18 cellular contexts compared by ENCODE assay signal in genomic region chr19:2582984-2583956, GRCh38.
DNase-seq lines count a peak whose midpoint lies in the region; ATAC-seq and TF ChIP-seq lines count a peak whose summit lies in the region.
"Had no signal": no experiment of that assay in that cellular context is flagged by ENCODE, and none has a peak within 500 bp of the region (broad histone marks: within the 10 kb centered on the region; RNA-seq: fewer than 3 reads in every experiment).

No MANE protein-coding gene starts in this region.

- peaks cover 6% of the 10 kb centered on the region for H3K27me3 Mint-ChIP-seq in activated CD8-positive, alpha-beta T cell treated with anti-CD3 and anti-CD28 coated beads for 36 hours
- peaks cover 7% of the 10 kb centered on the region for H3K27me3 Mint-ChIP-seq in activated CD8-positive, alpha-beta T cell treated with anti-CD3 and anti-CD28 coated beads, Interleukin-2, amount 10 ng/mL, durations not matched to agents 7 days and 5 days (ENCODE audit: low read depth)
- peaks cover 3% of the 10 kb centered on the region for H3K27me3 Mint-ChIP-seq in T-helper 17 cell

- no peak for TF ChIP-seq POLR2A in spleen (IDR thresholded peaks at IDR 0.05)

- no peaks in the 10 kb centered on the region for H4K20me1 ChIP-seq in OCI-LY7 (ENCODE audit: insufficient read depth, low read length)

- no peaks in the 10 kb centered on the region for H3K79me2 ChIP-seq in OCI-LY7 (ENCODE audit: insufficient read depth, low read depth, low read length)

- no peak for TF ChIP-seq CTCF in activated CD8-positive, alpha-beta T cell treated with anti-CD3 and anti-CD28 coated beads for 36 hours (IDR thresholded peaks at IDR 0.05)
- TF ChIP-seq CTCF in OCI-LY7 (conservative IDR thresholded peaks at IDR 0.05; ENCODE audit: low read length) (peak; percentile 23; the same call in 1 of the 2 replicates), spleen (IDR thresholded peaks at IDR 0.05 in 8 of 11, conservative IDR thresholded peaks at IDR 0.05 in 3 of 11) (no peak)

- intact Hi-C loops in activated CD8-positive, alpha-beta T cell treated with anti-CD3 and anti-CD28 coated beads for 36 hours (cut with micrococcal nuclease) = no loop called here
- intact Hi-C loops in OCI-LY7 (cut with micrococcal nuclease; ENCODE audit: unreplicated experiment) = no loop called here
- intact Hi-C loops in spleen (cut with DNase I; ENCODE audit: low total_unique reads) = loop anchor here (10.0 kb wide), 1 partner anchor 48 kb away; no protein-coding TSS in a partner anchor

- no peak for ATAC-seq in activated CD8-positive, alpha-beta T cell treated with anti-CD3 and anti-CD28 coated beads for 36 hours
- ATAC-seq in activated CD8-positive, alpha-beta T cell treated with anti-CD3 and anti-CD28 coated beads, Interleukin-2, amount 10 ng/mL, durations not matched to agents 7 days and 5 days = no peak
- no peak for ATAC-seq in HG03571 (IDR thresholded peaks at IDR 0.05; ENCODE audit: unreplicated experiment)
- no peak for ATAC-seq in T-helper 17 cell
- ATAC-seq: A549, PC-3 had no signal

- no peaks in the 10 kb centered on the region for H3K36me3 Mint-ChIP-seq in activated CD8-positive, alpha-beta T cell treated with anti-CD3 and anti-CD28 coated beads for 36 hours (ENCODE audit: low read depth)
- H3K36me3 Mint-ChIP-seq in activated CD8-positive, alpha-beta T cell treated with anti-CD3 and anti-CD28 coated beads, Interleukin-2, amount 10 ng/mL, durations not matched to agents 7 days and 5 days (ENCODE audit: low read depth) = peaks cover 3% of the 10 kb centered on the region
- no peaks in the 10 kb centered on the region for H3K36me3 Mint-ChIP-seq in T-helper 17 cell (ENCODE audit: low read depth)
- H3K36me3 Mint-ChIP-seq: CD4-positive, CD25-positive, alpha-beta regulatory T cell had no signal

- POLR2A ChIA-PET in activated CD8-positive, alpha-beta T cell treated with anti-CD3 and anti-CD28 coated beads for 36 hours (lab: Charles Lee) = no interaction called here
- POLR2A ChIA-PET in activated CD8-positive, alpha-beta T cell treated with anti-CD3 and anti-CD28 coated beads, Interleukin-2, amount 10 ng/mL, durations not matched to agents 7 days and 5 days (lab: Charles Lee) = no interaction called here
- POLR2A ChIA-PET in OCI-LY7 (lab: Charles Lee) = interaction anchor here (0.6 to 0.7 kb wide), 4 partner anchors 21 to 198 kb away, joined by 3 to 8 read pairs (median 4); no protein-coding TSS in a partner anchor

- H3K36me3 ChIP-seq in OCI-LY7 (ENCODE audit: insufficient read depth, low read length) (no peaks in the 10 kb centered on the region), spleen (peaks cover 0 to 13% (median 0%) of the 10 kb centered on the region in 6 donors)

- H3K4me1 Mint-ChIP-seq in activated CD8-positive, alpha-beta T cell treated with anti-CD3 and anti-CD28 coated beads for 36 hours (ENCODE audit: low read depth) = no peaks in the 10 kb centered on the region
- H3K4me1 Mint-ChIP-seq in activated CD8-positive, alpha-beta T cell treated with anti-CD3 and anti-CD28 coated beads, Interleukin-2, amount 10 ng/mL, durations not matched to agents 7 days and 5 days (ENCODE audit: low read depth) = peaks cover 10% of the 10 kb centered on the region
- H3K4me1 Mint-ChIP-seq in T-helper 17 cell = peaks cover 2% of the 10 kb centered on the region

- H3K27ac ChIP-seq in OCI-LY7 (ENCODE audit: low read depth, low read length, poor library complexity, severe bottlenecking) (no peak overlapping the region), spleen (no peak overlapping the region)
- H3K27ac ChIP-seq: A549 had no signal

- H3K9me3 Mint-ChIP-seq in activated CD8-positive, alpha-beta T cell treated with anti-CD3 and anti-CD28 coated beads for 36 hours = peaks cover 9% of the 10 kb centered on the region
- H3K9me3 Mint-ChIP-seq in activated CD8-positive, alpha-beta T cell treated with anti-CD3 and anti-CD28 coated beads, Interleukin-2, amount 10 ng/mL, durations not matched to agents 7 days and 5 days (ENCODE audit: insufficient read depth) = peaks cover 14% of the 10 kb centered on the region

- H3K4me3 ChIP-seq in OCI-LY7 (ENCODE audit: low read depth, low read length, poor library complexity, severe bottlenecking) (no peak overlapping the region), spleen (no peak overlapping the region)
- H3K4me3 ChIP-seq: A549 had no signal

- CTCF ChIA-PET in activated CD8-positive, alpha-beta T cell treated with anti-CD3 and anti-CD28 coated beads for 36 hours (lab: Charles Lee) = interaction anchor here (1.0 to 4.7 kb wide), 5 partner anchors 21 to 109 kb away, joined by 3 to 40 read pairs (median 6); partner anchors contain the start of gene GADD45B
- CTCF ChIA-PET in activated CD8-positive, alpha-beta T cell treated with anti-CD3 and anti-CD28 coated beads, Interleukin-2, amount 10 ng/mL, durations not matched to agents 7 days and 5 days (lab: Charles Lee) = interaction anchor here (1.1 kb wide), 1 partner anchor 107 kb away, joined by 3 read pairs; the partner anchor contains the start of gene GADD45B
- CTCF ChIA-PET in OCI-LY7 (lab: Charles Lee; ENCODE audit: unreplicated experiment) = no interaction called here

- no peak overlapping the region for H2AFZ ChIP-seq in OCI-LY7 (ENCODE audit: low read length)

- no TSS peak for BruUV-seq in OCI-LY7 (replicated peaks; lab: Mats Ljungman, UMichigan)

- H3K9me3 ChIP-seq in OCI-LY7 (ENCODE audit: low read length) (peaks cover 18% of the 10 kb centered on the region), spleen (peaks cover 0 to 27% (median 21%) of the 10 kb centered on the region in 8 donors), T-helper 17 cell (ENCODE audit: control insufficient read depth, low read length, poor library complexity, severe bottlenecking) (no peaks in the 10 kb centered on the region)

- H3K4me1 ChIP-seq in OCI-LY7 (ENCODE audit: insufficient read depth, low read length, poor library complexity, severe bottlenecking) (no peaks in the 10 kb centered on the region), spleen (peaks cover 13 to 53% (median 41%) of the 10 kb centered on the region in 6 donors)

- no peaks in the 10 kb centered on the region for H3K9me2 ChIP-seq in OCI-LY7 (ENCODE audit: insufficient read depth, low read length)

- H3K27ac Mint-ChIP-seq in activated CD8-positive, alpha-beta T cell treated with anti-CD3 and anti-CD28 coated beads for 36 hours = no peak overlapping the region
- H3K27ac Mint-ChIP-seq in activated CD8-positive, alpha-beta T cell treated with anti-CD3 and anti-CD28 coated beads, Interleukin-2, amount 10 ng/mL, durations not matched to agents 7 days and 5 days = no peak overlapping the region
- no peak overlapping the region for H3K27ac Mint-ChIP-seq in T-helper 17 cell
- H3K27ac Mint-ChIP-seq: CD4-positive, CD25-positive, alpha-beta regulatory T cell had no signal

- no peak overlapping the region for H3K4me3 Mint-ChIP-seq in activated CD8-positive, alpha-beta T cell treated with anti-CD3 and anti-CD28 coated beads for 36 hours
- H3K4me3 Mint-ChIP-seq in activated CD8-positive, alpha-beta T cell treated with anti-CD3 and anti-CD28 coated beads, Interleukin-2, amount 10 ng/mL, durations not matched to agents 7 days and 5 days = no peak overlapping the region
- H3K4me3 Mint-ChIP-seq in T-helper 17 cell = no peak overlapping the region
- H3K4me3 Mint-ChIP-seq: CD4-positive, CD25-positive, alpha-beta regulatory T cell had no signal

- WGBS in spleen, 5 donors = 83 to 95% (median 90%) methylated on average over 6 of the region's 6 CpGs

- H3K27me3 ChIP-seq in spleen (replicated peaks in 1 of 7) = peaks cover 0 to 12% (median 0%) of the 10 kb centered on the region in 7 donors

- DNase-seq in activated CD8-positive, alpha-beta T cell treated with anti-CD3 and anti-CD28 coated beads for 36 hours = peak; percentile 17
- DNase-seq in activated CD8-positive, alpha-beta T cell treated with anti-CD3 and anti-CD28 coated beads, Interleukin-2, amount 10 ng/mL, durations not matched to agents 7 days and 5 days = no peak
- DNase-seq in OCI-LY7 (ENCODE audit: low spot score) = peak; percentile 28
- DNase-seq in fibroblast of peridontal ligament (ENCODE audit: extremely low read depth) = peak; percentile 14
- DNase-seq in spleen = peak; percentile 47
- DNase-seq in NCI-H2081 (lab: John Stamatoyannopoulos, UW) = no peak
- DNase-seq in T-helper 17 cell = no peak
- DNase-seq: CD4-positive, CD25-positive, alpha-beta regulatory T cell; H7; KBM-7; NCI-H1048; NCI-H146; NCI-H2107; NCI-H69; NK-92 treated with Interleukin-12 subunit alpha and Interleukin-12 subunit beta, amount 100 ng/mL, for 24 hours; PC-3 had no signal

- H3K4me2 ChIP-seq in OCI-LY7 (ENCODE audit: low read length) = no peak overlapping the region
- H3K4me2 ChIP-seq: A549 had no signal

Comparison
In these comparisons a context has a peak if more than half of its experiments do, and no peak if none do; other contexts are left out.
1. DNase-seq: peak in activated CD8-positive, alpha-beta T cell treated with anti-CD3 and anti-CD28 coated beads for 36 hours (single experiment), OCI-LY7 (single experiment), fibroblast of peridontal ligament (single experiment) and spleen (single experiment); none in activated CD8-positive, alpha-beta T cell treated with anti-CD3 and anti-CD28 coated beads, Interleukin-2, amount 10 ng/mL, durations not matched to agents 7 days and 5 days (single experiment), NCI-H2081 (0 of 2) and T-helper 17 cell (0 of 3).